ENCODE assay signal across 10 cellular contexts in genomic region chr10:30436688-30437038, GRCh38. TPM values are rescaled to one million over a fixed set of nuclear protein-coding genes. Genes with fewer than 3 reads are reported as not detected.
DNase-seq lines count a peak whose midpoint lies in the region; ATAC-seq and TF ChIP-seq lines count a peak whose summit lies in the region.
"Had no signal": no experiment of that assay in that cellular context is flagged by ENCODE, and none has a peak within 500 bp of the region (broad histone marks: within the 10 kb centered on the region; RNA-seq: fewer than 3 reads in every experiment).

No MANE protein-coding gene starts in this region.

- CTCF ChIA-PET in SK-N-SH (lab: Yijun Ruan, JAX), result interaction anchor here (1.5 to 2.1 kb wide), 2 partner anchors 23 to 44 kb away, joined by 3 to 6 read pairs; no protein-coding TSS in a partner anchor
- CTCF ChIA-PET in activated CD8-positive, alpha-beta T cell treated with anti-CD3 and anti-CD28 coated beads, Interleukin-2, amount 10 ng/mL, durations not matched to agents 7 days and 5 days (lab: Charles Lee), result interaction anchor here (0.9 to 3.2 kb wide), 14 partner anchors 14 to 203 kb away, joined by 3 to 19 read pairs (median 8); no protein-coding TSS in a partner anchor

- H4K20me1 ChIP-seq in SK-N-SH (ENCODE audit: insufficient read depth), result no peaks in the 10 kb centered on the region

- no peak for TF ChIP-seq POLR2A in prostate gland (IDR thresholded peaks at IDR 0.05)

- no peaks in the 10 kb centered on the region for H3K27me3 Mint-ChIP-seq in activated CD8-positive, alpha-beta T cell treated with anti-CD3 and anti-CD28 coated beads, Interleukin-2, amount 10 ng/mL, durations not matched to agents 7 days and 5 days (ENCODE audit: low read depth)
- no peaks in the 10 kb centered on the region for H3K27me3 Mint-ChIP-seq in stimulated activated memory B cell treated with anti-CD40 and anti-IgM and Interleukin-4, amounts not matched to agents 10 μg/mL and 1 μg/mL and 100 μg/mL, for 72 hours

- POLR2A ChIA-PET in SK-N-SH (lab: Yijun Ruan, JAX), result no interaction called here
- POLR2A ChIA-PET in activated CD8-positive, alpha-beta T cell treated with anti-CD3 and anti-CD28 coated beads, Interleukin-2, amount 10 ng/mL, durations not matched to agents 7 days and 5 days (lab: Charles Lee), result interaction anchor here (0.8 to 3.6 kb wide), 10 partner anchors 9 to 97 kb away, joined by 3 to 30 read pairs (median 4); no protein-coding TSS in a partner anchor

- peak overlapping the region; percentile 92 for H3K4me3 Mint-ChIP-seq in activated CD8-positive, alpha-beta T cell treated with anti-CD3 and anti-CD28 coated beads, Interleukin-2, amount 10 ng/mL, durations not matched to agents 7 days and 5 days
- peak overlapping the region; percentile 96 for H3K4me3 Mint-ChIP-seq in stimulated activated memory B cell treated with anti-CD40 and anti-IgM and Interleukin-4, amounts not matched to agents 10 μg/mL and 1 μg/mL and 100 μg/mL, for 72 hours

- peak overlapping the region; percentile 85 for H3K27ac Mint-ChIP-seq in activated CD8-positive, alpha-beta T cell treated with anti-CD3 and anti-CD28 coated beads, Interleukin-2, amount 10 ng/mL, durations not matched to agents 7 days and 5 days
- H3K27ac Mint-ChIP-seq in stimulated activated memory B cell treated with anti-CD40 and anti-IgM and Interleukin-4, amounts not matched to agents 10 μg/mL and 1 μg/mL and 100 μg/mL, for 72 hours, result peak overlapping the region; percentile 96

- H3K9me3 ChIP-seq in SK-N-SH (no peaks in the 10 kb centered on the region), iPS-15b (ENCODE audit: control insufficient read depth, insufficient read depth, low read length) (no peaks in the 10 kb centered on the region), prostate gland (no peaks in the 10 kb centered on the region)

- H3K4me3 ChIP-seq in SK-N-SH (ENCODE audit: low read depth in 2 of 2, low read length in 1 of 2), result peak overlapping the region; percentile 19 to 47; a peak in 3 of 4 replicates
- peak overlapping the region; percentile 6 for H3K4me3 ChIP-seq in iPS-15b (ENCODE audit: low read depth, low read length)
- no peak overlapping the region for H3K4me3 ChIP-seq in prostate gland

- peaks cover 60% of the 10 kb centered on the region for H3K4me1 Mint-ChIP-seq in activated CD8-positive, alpha-beta T cell treated with anti-CD3 and anti-CD28 coated beads, Interleukin-2, amount 10 ng/mL, durations not matched to agents 7 days and 5 days (ENCODE audit: low read depth)
- peaks cover 58% of the 10 kb centered on the region for H3K4me1 Mint-ChIP-seq in stimulated activated memory B cell treated with anti-CD40 and anti-IgM and Interleukin-4, amounts not matched to agents 10 μg/mL and 1 μg/mL and 100 μg/mL, for 72 hours

- no peak for TF ChIP-seq CTCF in SK-N-SH (IDR thresholded peaks at IDR 0.05)
- TF ChIP-seq CTCF in prostate gland (IDR thresholded peaks at IDR 0.05), result no peak

- H3K9me2 ChIP-seq in SK-N-SH, result no peaks in the 10 kb centered on the region

- no peak for ATAC-seq in SK-N-SH treated with all-trans-retinoic acid at 6 μM for 48 hours
- ATAC-seq in activated CD8-positive, alpha-beta T cell treated with anti-CD3 and anti-CD28 coated beads, Interleukin-2, amount 10 ng/mL, durations not matched to agents 7 days and 5 days, result no peak
- ATAC-seq in stimulated activated memory B cell treated with anti-CD40 and anti-IgM and Interleukin-4, amounts not matched to agents 10 μg/mL and 1 μg/mL and 100 μg/mL, for 72 hours, result no peak
- ATAC-seq in GM21786 (IDR thresholded peaks at IDR 0.05; ENCODE audit: unreplicated experiment), result no peak

- H3K9ac ChIP-seq in SK-N-SH (peak overlapping the region; percentile 55), iPS-15b (ENCODE audit: low read depth, low read length) (no peak overlapping the region)

- H3K9me3 Mint-ChIP-seq in activated CD8-positive, alpha-beta T cell treated with anti-CD3 and anti-CD28 coated beads, Interleukin-2, amount 10 ng/mL, durations not matched to agents 7 days and 5 days (ENCODE audit: insufficient read depth), result no peaks in the 10 kb centered on the region
- no peaks in the 10 kb centered on the region for H3K9me3 Mint-ChIP-seq in stimulated activated memory B cell treated with anti-CD40 and anti-IgM and Interleukin-4, amounts not matched to agents 10 μg/mL and 1 μg/mL and 100 μg/mL, for 72 hours

- intact Hi-C loops in prostate gland (cut with DNase I), result no loop called here

- WGBS in SK-N-SH (ENCODE audit: low lambda C conversion rate), result 31% methylated on average over 3 of the region's 3 CpGs
- 9% methylated on average over 3 of the region's 3 CpGs for WGBS in prostate gland

- H3K27ac ChIP-seq in SK-N-SH (ENCODE audit: low read depth in 2 of 2, low read length in 1 of 2), result peak overlapping the region; percentile 18 to 64; a peak in 3 of 4 replicates
- peak overlapping the region in 1 of 2 donors; percentile 96 for H3K27ac ChIP-seq in prostate gland
- H3K27ac ChIP-seq: 22Rv1 had no signal

- peaks cover 54% of the 10 kb centered on the region for H3K36me3 Mint-ChIP-seq in activated CD8-positive, alpha-beta T cell treated with anti-CD3 and anti-CD28 coated beads, Interleukin-2, amount 10 ng/mL, durations not matched to agents 7 days and 5 days (ENCODE audit: low read depth)
- H3K36me3 Mint-ChIP-seq in stimulated activated memory B cell treated with anti-CD40 and anti-IgM and Interleukin-4, amounts not matched to agents 10 μg/mL and 1 μg/mL and 100 μg/mL, for 72 hours, result peaks cover 71% of the 10 kb centered on the region

- H3K4me1 ChIP-seq in SK-N-SH (ENCODE audit: control insufficient read depth in 1 of 2, insufficient read depth in 2 of 2, low read depth in 1 of 2, low read length in 1 of 2) (peaks cover 22 to 26% of the 10 kb centered on the region in 2 experiments; a peak in 3 of 4 replicates), iPS-15b (ENCODE audit: control insufficient read depth, insufficient read depth, low read length) (peaks cover 18% of the 10 kb centered on the region), prostate gland (replicated peaks) (no peaks in the 10 kb centered on the region)

- no peak for TF ChIP-seq RAD21 in SK-N-SH (IDR thresholded peaks at IDR 0.05; ENCODE audit: low read length)

- no peak for TF ChIP-seq EP300 in SK-N-SH (IDR thresholded peaks at IDR 0.05; ENCODE audit: borderline replicate concordance in 1 of 2, low read depth in 1 of 2, low read length in 1 of 2)

- H3K36me3 ChIP-seq in SK-N-SH (replicated peaks in 1 of 2; ENCODE audit: control insufficient read depth in 1 of 2, insufficient read depth in 2 of 2, low read length in 1 of 2) (peaks cover 5 to 12% of the 10 kb centered on the region in 2 experiments), iPS-15b (ENCODE audit: control insufficient read depth, insufficient read depth, low read length) (peaks cover 4% of the 10 kb centered on the region), prostate gland (no peaks in the 10 kb centered on the region)

- H3K27me3 ChIP-seq in SK-N-SH (ENCODE audit: insufficient read depth), result no peaks in the 10 kb centered on the region
- no peaks in the 10 kb centered on the region for H3K27me3 ChIP-seq in iPS-15b (ENCODE audit: control insufficient read depth, insufficient read depth, low read length)
- no peaks in the 10 kb centered on the region for H3K27me3 ChIP-seq in prostate gland (replicated peaks; ENCODE audit: insufficient read depth)

- H3K79me2 ChIP-seq in SK-N-SH (ENCODE audit: insufficient read depth), result peaks cover 32% of the 10 kb centered on the region

- peak overlapping the region; percentile 92 for H3K4me2 ChIP-seq in SK-N-SH

- DNase-seq in SK-N-SH (no peak), prostate gland (ENCODE audit: low spot score) (no peak), AG20443 (ENCODE audit: low spot score) (no peak)
- DNase-seq in activated CD8-positive, alpha-beta T cell treated with anti-CD3 and anti-CD28 coated beads, Interleukin-2, amount 10 ng/mL, durations not matched to agents 7 days and 5 days, result no peak
- DNase-seq: NCI-H2029 treated with DMSO at 0.1 percent for 48 hours had no signal

- peak overlapping the region; percentile 70; the same call in 1 of the 2 replicates for H2AFZ ChIP-seq in SK-N-SH (ENCODE audit: low read depth)

- peaks cover 23% of the 10 kb centered on the region for H3F3A ChIP-seq in SK-N-SH (replicated peaks; ENCODE audit: insufficient read depth)

TF ChIP-seq in SK-N-SH, 30 proteins besides CTCF, POLR2A, EP300 and RAD21 (continues in another document):
- no peak for TF ChIP-seq RCOR1 (IDR thresholded peaks at IDR 0.05; ENCODE audit: low read length)
- no peak for TF ChIP-seq PBX3 (IDR thresholded peaks at IDR 0.05)
- no peak for TF ChIP-seq NFIC (IDR thresholded peaks at IDR 0.05; ENCODE audit: borderline replicate concordance)
- no peak for TF ChIP-seq EZH2phosphoT487 (IDR thresholded peaks at IDR 0.05; ENCODE audit: borderline replicate concordance, low read depth)

TF ChIP-seq in SK-N-SH treated with all-trans-retinoic acid at 6 μM for 48 hours, 23 proteins besides CTCF, POLR2A, EP300 and RAD21 (continues in another document):
- TF ChIP-seq OSR1 (CRISPR knock-in tag; IDR thresholded peaks at IDR 0.05) (no peak), ZFP30 (CRISPR knock-in tag; IDR thresholded peaks at IDR 0.05) (no peak), ZFP3 (CRISPR knock-in tag; IDR thresholded peaks at IDR 0.05) (no peak), CREB5 (CRISPR knock-in tag; IDR thresholded peaks at IDR 0.05; ENCODE audit: low read depth) (no peak)

RNA-seq across cellular contexts. Expression of gene MAP3K8, which starts 2.7 kb away (rescaled TPM):
- 3.7 and 6.0 TPM in 2 replicates for polyA plus RNA-seq in SK-N-SH (2012; rRNA removed)
- polyA plus RNA-seq in SK-N-SH (2012; cell fraction: cytosol; rRNA removed), result 3.9 and 4.4 TPM in 2 replicates
- polyA plus RNA-seq in SK-N-SH (2012; cell fraction: nucleus; rRNA removed), result 10.2 and 18.1 TPM in 2 replicates
- total RNA-seq in activated CD8-positive, alpha-beta T cell treated with anti-CD3 and anti-CD28 coated beads, Interleukin-2, amount 10 ng/mL, durations not matched to agents 7 days and 5 days, result 10 to 100 TPM; 26.0 to 27.7 TPM
- 10 to 100 TPM in 1 of 2 donors, 1 to 10 TPM in 1; 4.7 to 12.2 TPM for total RNA-seq in prostate gland

Comparison
In these comparisons a context has a peak if more than half of its experiments do, and no peak if none do; other contexts are left out.
1. H3K4me3 ChIP-seq: peak in SK-N-SH (2 of 2) and iPS-15b (single experiment); none in prostate gland (0 of 2).